1 cellular context compared by ENCODE assay signal in the genomic region with DNA sequence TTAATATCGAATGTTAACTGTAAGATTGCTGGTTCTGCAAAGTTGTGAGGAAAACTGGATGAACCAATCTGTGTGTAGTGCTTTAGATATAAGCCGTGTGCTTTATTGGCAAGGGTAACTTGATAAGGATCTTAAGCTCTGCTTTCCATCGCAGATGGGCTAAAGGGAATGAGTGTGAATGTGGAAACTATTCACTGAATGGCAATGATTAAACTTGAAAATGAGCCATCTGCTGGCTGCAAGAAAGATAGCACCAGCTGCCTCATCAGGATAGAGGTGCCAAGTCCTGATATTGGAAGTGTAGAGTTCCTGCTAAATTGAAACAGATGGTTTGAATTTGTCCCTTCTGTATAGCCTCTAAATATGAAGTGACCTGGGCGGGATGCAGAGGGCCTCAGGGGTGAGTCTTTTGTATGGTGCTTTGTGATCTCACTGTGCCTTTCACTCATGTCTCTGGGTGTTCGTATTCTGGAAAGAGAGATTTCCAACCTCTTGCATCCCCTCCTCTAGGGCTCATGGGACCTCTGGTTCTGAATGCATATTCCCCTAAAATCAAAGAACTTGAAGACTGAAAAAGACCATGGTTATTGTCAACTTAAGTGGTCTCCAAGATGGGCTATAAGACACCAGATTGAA.
TF ChIP-seq lines count a peak whose summit lies in the region.

No MANE protein-coding gene starts in this region.

TF ChIP-seq in H1, 55 proteins besides CTCF, POLR2A, EP300 and RAD21:
- TF ChIP-seq, protein P1, sequence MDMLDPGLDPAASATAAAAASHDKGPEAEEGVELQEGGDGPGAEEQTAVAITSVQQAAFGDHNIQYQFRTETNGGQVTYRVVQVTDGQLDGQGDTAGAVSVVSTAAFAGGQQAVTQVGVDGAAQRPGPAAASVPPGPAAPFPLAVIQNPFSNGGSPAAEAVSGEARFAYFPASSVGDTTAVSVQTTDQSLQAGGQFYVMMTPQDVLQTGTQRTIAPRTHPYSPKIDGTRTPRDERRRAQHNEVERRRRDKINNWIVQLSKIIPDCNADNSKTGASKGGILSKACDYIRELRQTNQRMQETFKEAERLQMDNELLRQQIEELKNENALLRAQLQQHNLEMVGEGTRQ (IDR thresholded peaks at IDR 0.05; ENCODE audit: low read length): no peak
TF ChIP-seq in H1: peak in this region for 0.
